27 cellular contexts compared by ENCODE assay signal in the genomic region with DNA sequence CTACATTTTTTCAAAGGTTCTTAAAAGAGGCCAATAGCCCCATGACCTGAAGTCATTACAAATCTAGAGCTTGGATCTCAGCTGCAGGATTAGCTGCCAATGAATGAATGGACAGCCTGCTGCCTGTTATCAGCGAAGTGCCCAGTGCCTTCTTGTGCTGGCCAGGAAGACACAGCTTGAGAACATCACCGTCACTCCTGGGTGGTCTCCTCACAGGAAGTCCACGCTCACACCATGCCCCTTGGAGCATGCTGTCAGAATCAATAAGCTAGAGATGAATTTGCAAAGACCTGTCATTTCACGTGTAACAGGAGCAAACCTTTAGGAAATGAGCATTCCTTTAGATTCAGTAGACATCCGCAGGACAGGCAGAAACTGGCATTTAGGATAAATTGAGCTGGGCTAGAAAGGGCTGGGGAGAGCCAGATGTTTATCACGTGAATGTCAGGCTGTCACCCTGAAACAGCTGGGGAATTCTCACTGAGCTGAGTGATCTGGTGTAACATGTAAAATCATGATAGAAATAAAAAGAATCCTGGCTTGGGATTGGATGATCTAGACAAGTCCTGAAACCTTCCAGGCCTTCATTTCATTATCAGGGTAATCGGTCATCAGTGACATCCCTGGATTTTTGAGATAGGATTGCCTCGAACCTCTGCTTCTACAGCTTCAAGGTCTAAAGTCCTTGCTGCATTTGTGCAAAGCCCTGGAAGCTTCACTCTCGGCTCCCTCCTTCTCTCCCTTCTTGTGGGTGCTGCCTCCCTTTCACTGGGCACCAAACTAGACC. TPM values are rescaled to one million over a fixed set of nuclear protein-coding genes. Genes with fewer than 3 reads are reported as not detected.
"Had no signal": no experiment of that assay in that cellular context is flagged by ENCODE, and none has a peak within 500 bp of the region (broad histone marks: within the 10 kb centered on the region; RNA-seq: fewer than 3 reads in every experiment).

No MANE protein-coding gene starts in this region.

- H3K4me1 Mint-ChIP-seq: activated CD4-positive, alpha-beta T cell treated with anti-CD3 and anti-CD28 coated beads for 36 hours; activated CD8-positive, alpha-beta memory T cell treated with anti-CD3 and anti-CD28 coated beads, Interleukin-2, amount 10 ng/mL, durations not matched to agents 7 days and 5 days; activated naive CD4-positive, alpha-beta T cell treated with anti-CD3 and anti-CD28 coated beads, Interleukin-2, amount 50 U/mL, for 24 hours had no signal

- H3K4me3 Mint-ChIP-seq: activated CD4-positive, alpha-beta T cell treated with anti-CD3 and anti-CD28 coated beads for 36 hours; activated CD8-positive, alpha-beta memory T cell treated with anti-CD3 and anti-CD28 coated beads, Interleukin-2, amount 10 ng/mL, durations not matched to agents 7 days and 5 days; activated CD8-positive, alpha-beta T cell treated with anti-CD3 and anti-CD28 coated beads, Interleukin-2, amount 10 ng/mL, durations not matched to agents 7 days and 5 days; activated naive CD4-positive, alpha-beta T cell treated with anti-CD3 and anti-CD28 coated beads, Interleukin-2, amount 50 U/mL, for 24 hours; nephron had no signal

- H3K27ac ChIP-seq: heart right ventricle, left lung, lower lobe of right lung, neutrophil, pancreas, prostate gland, spleen, testis, transverse colon had no signal

- H3K9me3 Mint-ChIP-seq: activated naive CD4-positive, alpha-beta T cell treated with anti-CD3 and anti-CD28 coated beads, Interleukin-2, amount 50 U/mL, for 24 hours; activated T-helper 2 cell treated with anti-CD3 and anti-CD28 coated beads, Interferon-gamma antibody, Interleukin-2, Interleukin-4, amounts not matched to agents 10 μg/mL and 5 μg/mL and 100 μg/mL, durations not matched to agents 14 hours and 24 hours and 36 hours had no signal

- ATAC-seq: activated CD4-positive, alpha-beta T cell treated with anti-CD3 and anti-CD28 coated beads for 36 hours; activated CD8-positive, alpha-beta memory T cell treated with anti-CD3 and anti-CD28 coated beads, Interleukin-2, amount 10 ng/mL, durations not matched to agents 7 days and 5 days; activated CD8-positive, alpha-beta T cell treated with anti-CD3 and anti-CD28 coated beads, Interleukin-2, amount 10 ng/mL, durations not matched to agents 7 days and 5 days; esophagus mucosa; heart right ventricle; left lung; mucosa of descending colon; pancreas had no signal

- H3K4me1 ChIP-seq: heart right ventricle, lower lobe of right lung, pancreas, prostate gland, spleen, testis, transverse colon had no signal

- H3K27me3 Mint-ChIP-seq: activated naive CD4-positive, alpha-beta T cell treated with anti-CD3 and anti-CD28 coated beads, Interleukin-2, amount 50 U/mL, for 24 hours had no signal

- FAIRE-seq: endothelial cell of umbilical vein, pancreas, urothelium cell line had no signal

- H3K4me3 ChIP-seq: heart right ventricle, left lung, lower lobe of right lung, mucosa of descending colon, pancreas, prostate gland, spleen, testis, transverse colon had no signal

- H3K27me3 ChIP-seq: left lung, neutrophil, pancreas, spleen, testis, transverse colon had no signal

- H3K36me3 Mint-ChIP-seq: activated CD8-positive, alpha-beta memory T cell treated with anti-CD3 and anti-CD28 coated beads, Interleukin-2, amount 10 ng/mL, durations not matched to agents 7 days and 5 days; activated naive CD4-positive, alpha-beta T cell treated with anti-CD3 and anti-CD28 coated beads, Interleukin-2, amount 50 U/mL, for 24 hours had no signal

- H3K27ac Mint-ChIP-seq: activated CD4-positive, alpha-beta T cell treated with anti-CD3 and anti-CD28 coated beads for 36 hours; activated CD8-positive, alpha-beta memory T cell treated with anti-CD3 and anti-CD28 coated beads, Interleukin-2, amount 10 ng/mL, durations not matched to agents 7 days and 5 days; activated CD8-positive, alpha-beta T cell treated with anti-CD3 and anti-CD28 coated beads, Interleukin-2, amount 10 ng/mL, durations not matched to agents 7 days and 5 days; activated naive CD4-positive, alpha-beta T cell treated with anti-CD3 and anti-CD28 coated beads, Interleukin-2, amount 50 U/mL, for 24 hours; activated T-helper 2 cell treated with anti-CD3 and anti-CD28 coated beads, Interferon-gamma antibody, Interleukin-2, Interleukin-4, amounts not matched to agents 10 μg/mL and 5 μg/mL and 100 μg/mL, durations not matched to agents 14 hours and 24 hours and 36 hours had no signal

- H3K9me3 ChIP-seq: left lung, lower lobe of right lung, mucosa of descending colon, neutrophil, pancreas, prostate gland, testis, transverse colon had no signal

- H3K36me3 ChIP-seq: heart right ventricle, left lung, lower lobe of right lung, neutrophil, pancreas, prostate gland, spleen, transverse colon had no signal

- DNase-seq: activated CD4-positive, alpha-beta T cell treated with anti-CD3 and anti-CD28 coated beads for 36 hours; activated CD4-positive, CD25-positive, alpha-beta regulatory T cell; activated CD8-positive, alpha-beta memory T cell treated with anti-CD3 and anti-CD28 coated beads, Interleukin-2, amount 10 ng/mL, durations not matched to agents 7 days and 5 days; activated CD8-positive, alpha-beta T cell treated with anti-CD3 and anti-CD28 coated beads, Interleukin-2, amount 10 ng/mL, durations not matched to agents 7 days and 5 days; activated T-cell treated with anti-CD3 and anti-CD28 coated beads, Interleukin-2, amount 50 U/mL, for 48 hours; anterior cingulate cortex; cortex of kidney; foreskin melanocyte; heart right ventricle; left lung; lower lobe of right lung; mesendoderm; mucosa of descending colon; pancreas; spleen; stimulated activated naive CD8-positive, alpha-beta T cell treated with anti-CD3 and anti-CD28 coated beads, Interleukin-15, Interleukin-2, amounts not matched to agents 100 U/mL and 50 U/mL, for 24 hours; testis; transverse colon had no signal

RNA-seq across cellular contexts. Expression of a gene that starts 49.9 kb away (rescaled TPM):
- total RNA-seq: activated CD4-positive, alpha-beta T cell treated with anti-CD3 and anti-CD28 coated beads for 36 hours; activated CD8-positive, alpha-beta T cell treated with anti-CD3 and anti-CD28 coated beads, Interleukin-2, amount 10 ng/mL, durations not matched to agents 7 days and 5 days; activated T-helper 2 cell treated with anti-CD3 and anti-CD28 coated beads, Interferon-gamma antibody, Interleukin-2, Interleukin-4, amounts not matched to agents 10 μg/mL and 5 μg/mL and 100 μg/mL, durations not matched to agents 14 hours and 24 hours and 36 hours; T-helper 1 cell treated with Interleukin-12 subunit alpha and Interleukin-12 subunit beta and Interleukin-4 antibody, amounts not matched to agents 30 ng/mL and 1 ng/mL, for 36 hours had no signal
